In the genomic region with DNA sequence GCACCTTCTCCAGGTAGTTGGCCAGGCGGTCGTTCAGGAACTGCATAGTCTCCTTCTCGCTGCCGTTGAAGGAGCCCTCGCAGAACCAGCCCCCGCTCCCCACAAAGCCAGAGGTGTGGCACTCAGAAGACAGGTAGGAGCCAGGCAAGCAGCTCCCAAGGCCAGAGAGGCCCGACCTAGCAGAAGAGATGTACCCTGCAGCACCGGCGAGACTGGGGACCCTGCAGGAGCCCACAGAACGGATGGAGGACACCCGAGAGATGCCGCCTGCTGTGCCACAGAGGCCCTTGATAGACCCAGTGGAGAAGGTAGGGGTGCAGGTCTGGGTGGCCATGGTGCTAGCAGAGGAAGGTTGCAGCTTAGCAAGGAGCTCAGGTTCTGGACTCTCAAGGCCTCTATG, we compare ENCODE assay signal across 22 cellular contexts. TPM values are rescaled to one million over a fixed set of nuclear protein-coding genes. Genes with fewer than 3 reads are reported as not detected.
"Had no signal": no experiment of that assay in that cellular context is flagged by ENCODE, and none has a peak within 500 bp of the region (broad histone marks: within the 10 kb centered on the region; RNA-seq: fewer than 3 reads in every experiment).

Gene KRT36, minus strand, starts transcription at position 380 of the 400 bp plus-strand sequence. Its CDS starts 46 bp downstream, at position 334.

- H3K4me1 ChIP-seq: ascending aorta, gastrocnemius medialis, left ventricle myocardium inferior, sigmoid colon had no signal

- H3K9me3 Mint-ChIP-seq: central memory CD8-positive, alpha-beta T cell; nephron progenitor cell; type B pancreatic cell; WTC11 had no signal

- H3K4me3 Mint-ChIP-seq: activated naive CD8-positive, alpha-beta T cell; central memory CD8-positive, alpha-beta T cell; nephron progenitor cell; type B pancreatic cell; WTC11 had no signal

- DNase-seq: activated T-cell treated with anti-CD3 and anti-CD28 coated beads, Interleukin-2, amount 50 U/mL, for 1 hour; adrenal gland; esophagus squamous epithelium; gastrocnemius medialis; hippocampal formation; left ventricle myocardium inferior; nephron progenitor cell; occipital lobe; sigmoid colon; stimulated activated CD4-positive, alpha-beta T cell treated with anti-CD3 and anti-CD28 coated beads, Interleukin-15, amount 100 ng/mL, for 24 hours; stimulated activated CD8-positive, alpha-beta memory T cell treated with anti-CD3 and anti-CD28 coated beads, Interleukin-4, amount 100 ng/mL, for 48 hours; stimulated activated naive CD4-positive, alpha-beta T cell; T-helper 1 cell; T-helper 9 cell had no signal

- H3K36me3 Mint-ChIP-seq: activated naive CD8-positive, alpha-beta T cell; type B pancreatic cell; WTC11 had no signal

- H3K4me1 Mint-ChIP-seq: WTC11 had no signal

- H3K9me3 ChIP-seq: adrenal gland, ascending aorta, colonic mucosa, esophagus squamous epithelium, gastrocnemius medialis, left ventricle myocardium inferior, sigmoid colon, thoracic aorta had no signal

- H3K4me3 ChIP-seq: adrenal gland, ascending aorta, colonic mucosa, esophagus squamous epithelium, gastrocnemius medialis, left ventricle myocardium inferior, sigmoid colon, smooth muscle cell, thoracic aorta had no signal

- H3K4me2 ChIP-seq: smooth muscle cell had no signal

- H3K27ac ChIP-seq: ascending aorta, colonic mucosa, esophagus squamous epithelium, gastrocnemius medialis, left ventricle myocardium inferior, sigmoid colon, thoracic aorta had no signal

- H3K36me3 ChIP-seq: adrenal gland, ascending aorta, colonic mucosa, esophagus squamous epithelium, gastrocnemius medialis, left ventricle myocardium inferior, sigmoid colon, thoracic aorta had no signal

- H3K27me3 ChIP-seq: adrenal gland, ascending aorta, colonic mucosa, gastrocnemius medialis, sigmoid colon had no signal

- H3K27ac Mint-ChIP-seq: activated naive CD8-positive, alpha-beta T cell; nephron progenitor cell; type B pancreatic cell; WTC11 had no signal

- ATAC-seq: gastrocnemius medialis, WTC11 had no signal

- H3K27me3 Mint-ChIP-seq: central memory CD8-positive, alpha-beta T cell; type B pancreatic cell had no signal

RNA-seq across cellular contexts. Expression of gene KRT36, which starts in this region (rescaled TPM):
- total RNA-seq: ascending aorta, colonic mucosa, gastrocnemius medialis, left ventricle myocardium inferior, occipital lobe, thoracic aorta, WTC11 had no signal
- polyA plus RNA-seq: adrenal gland, smooth muscle cell had no signal
